Comparison of ENCODE assay signal across 1 cellular context in genomic region chr6:125363360-125364121, GRCh38.
TF ChIP-seq lines count a peak whose summit lies in the region.

No MANE protein-coding gene starts in this region.

TF ChIP-seq in HepG2, 621 proteins besides CTCF, POLR2A, EP300 and RAD21 (continued from another document and continues in another):
- TF ChIP-seq ZNF280B (CRISPR knock-in tag; IDR thresholded peaks at IDR 0.05; ENCODE audit: borderline replicate concordance), result no peak; the same call in 1 of the 2 replicates
- TF ChIP-seq THAP9 (CRISPR knock-in tag; IDR thresholded peaks at IDR 0.05; ENCODE audit: borderline replicate concordance), result 0 out of 2 replicates have a peak, but pooled peaks have one; percentile 49
- no peak for TF ChIP-seq MAX (IDR thresholded peaks at IDR 0.05)
- TF ChIP-seq ZNF616 (CRISPR knock-in tag; IDR thresholded peaks at IDR 0.05; ENCODE audit: low read depth), result 0 out of 2 replicates have a peak, but pooled peaks have one; percentile 42
- TF ChIP-seq ZNF792 (CRISPR knock-in tag; IDR thresholded peaks at IDR 0.05), result no peak
- TF ChIP-seq SYNCRIP (IDR thresholded peaks at IDR 0.05; ENCODE audit: insufficient read depth, low read depth, low read length), result no peak
- TF ChIP-seq PRDM10 (CRISPR knock-in tag; IDR thresholded peaks at IDR 0.05; ENCODE audit: low read depth), result no peak
- TF ChIP-seq SOX6 (IDR thresholded peaks at IDR 0.05), result no peak
- TF ChIP-seq SOX6 (CRISPR knock-in tag; IDR thresholded peaks at IDR 0.05), result peak; percentile 65
- no peak for TF ChIP-seq ZNF282 (IDR thresholded peaks at IDR 0.05; ENCODE audit: partially characterized antibody)
- no peak for TF ChIP-seq ZNF3 (CRISPR knock-in tag; IDR thresholded peaks at IDR 0.05)
- no peak for TF ChIP-seq PBX2 (CRISPR knock-in tag; IDR thresholded peaks at IDR 0.05)
- TF ChIP-seq ZNF737 (CRISPR knock-in tag; IDR thresholded peaks at IDR 0.05; ENCODE audit: borderline replicate concordance), result no peak
- no peak for TF ChIP-seq ZNF572 (CRISPR knock-in tag; IDR thresholded peaks at IDR 0.05)
- no peak for TF ChIP-seq ZNF660 (CRISPR knock-in tag; IDR thresholded peaks at IDR 0.05; ENCODE audit: borderline replicate concordance, low read depth)
- no peak for TF ChIP-seq ZNF879 (CRISPR knock-in tag; IDR thresholded peaks at IDR 0.05)
- TF ChIP-seq ZNF816 (CRISPR knock-in tag; IDR thresholded peaks at IDR 0.05; ENCODE audit: borderline replicate concordance), result no peak
- no peak for TF ChIP-seq ZNF574 (CRISPR knock-in tag; IDR thresholded peaks at IDR 0.05)
- no peak for TF ChIP-seq HOXA7 (CRISPR knock-in tag; IDR thresholded peaks at IDR 0.05)
- no peak for TF ChIP-seq ZNF543 (CRISPR knock-in tag; IDR thresholded peaks at IDR 0.05)
- TF ChIP-seq TFDP2 (CRISPR knock-in tag; IDR thresholded peaks at IDR 0.05), result no peak
- TF ChIP-seq RFX1 (IDR thresholded peaks at IDR 0.05), result no peak
- TF ChIP-seq SOX13 (IDR thresholded peaks at IDR 0.05), result no peak
- peak in 1 of 2 experiments; percentile 12; a peak in 1 of 4 replicates for TF ChIP-seq SOX13 (CRISPR knock-in tag; conservative IDR thresholded peaks at IDR 0.05 in 1 of 2, IDR thresholded peaks at IDR 0.05 in 1 of 2)
- 0 out of 2 replicates have a peak, but pooled peaks have one; percentile 12 for TF ChIP-seq RXRA (CRISPR knock-in tag; IDR thresholded peaks at IDR 0.05)
- no peak for TF ChIP-seq SRSF9 (IDR thresholded peaks at IDR 0.05; ENCODE audit: borderline replicate concordance, insufficient read depth, low read depth, low read length, poor library complexity, severe bottlenecking)
- TF ChIP-seq HNF4G (IDR thresholded peaks at IDR 0.05; ENCODE audit: borderline replicate concordance, low read depth, low read length), result no peak
- TF ChIP-seq HNF4G (CRISPR knock-in tag; IDR thresholded peaks at IDR 0.05; ENCODE audit: borderline replicate concordance, low read depth), result no peak
- peak; percentile 19; the same call in 1 of the 2 replicates for TF ChIP-seq KDM2A (CRISPR knock-in tag; IDR thresholded peaks at IDR 0.05; ENCODE audit: borderline replicate concordance, low read depth)
- no peak for TF ChIP-seq KLF16 (CRISPR knock-in tag; IDR thresholded peaks at IDR 0.05)
- no peak for TF ChIP-seq ZBTB10 (CRISPR knock-in tag; IDR thresholded peaks at IDR 0.05; ENCODE audit: borderline replicate concordance)
- no peak for TF ChIP-seq BHLHE40 (IDR thresholded peaks at IDR 0.05; ENCODE audit: low read length)
- TF ChIP-seq AKAP8 (CRISPR knock-in tag; IDR thresholded peaks at IDR 0.05), result no peak
- no peak for TF ChIP-seq NR0B2 (CRISPR knock-in tag; IDR thresholded peaks at IDR 0.05)
- no peak for TF ChIP-seq ZNF207 (IDR thresholded peaks at IDR 0.05; ENCODE audit: borderline replicate concordance)
- TF ChIP-seq HES4 (CRISPR knock-in tag; IDR thresholded peaks at IDR 0.05; ENCODE audit: borderline replicate concordance), result 0 out of 2 replicates have a peak, but pooled peaks have one; percentile 24
- TF ChIP-seq ZFP36L2 (CRISPR knock-in tag; IDR thresholded peaks at IDR 0.05), result no peak
- no peak for TF ChIP-seq ARHGAP35 (CRISPR knock-in tag; IDR thresholded peaks at IDR 0.05; ENCODE audit: borderline replicate concordance)
- no peak for TF ChIP-seq ZFP36L1 (CRISPR knock-in tag; IDR thresholded peaks at IDR 0.05)
- TF ChIP-seq HDAC6 (IDR thresholded peaks at IDR 0.05; ENCODE audit: low read depth, low read length), result no peak
- TF ChIP-seq RNF2 (conservative IDR thresholded peaks at IDR 0.05; ENCODE audit: low read depth), result no peak
- TF ChIP-seq ZNF275 (CRISPR knock-in tag; IDR thresholded peaks at IDR 0.05; ENCODE audit: borderline replicate concordance), result no peak
- TF ChIP-seq DDIT3 (CRISPR knock-in tag; IDR thresholded peaks at IDR 0.05), result no peak
- TF ChIP-seq ZNF589 (CRISPR knock-in tag; conservative IDR thresholded peaks at IDR 0.05), result no peak
